ENCODE assay signal across 8 cellular contexts in the genomic region with DNA sequence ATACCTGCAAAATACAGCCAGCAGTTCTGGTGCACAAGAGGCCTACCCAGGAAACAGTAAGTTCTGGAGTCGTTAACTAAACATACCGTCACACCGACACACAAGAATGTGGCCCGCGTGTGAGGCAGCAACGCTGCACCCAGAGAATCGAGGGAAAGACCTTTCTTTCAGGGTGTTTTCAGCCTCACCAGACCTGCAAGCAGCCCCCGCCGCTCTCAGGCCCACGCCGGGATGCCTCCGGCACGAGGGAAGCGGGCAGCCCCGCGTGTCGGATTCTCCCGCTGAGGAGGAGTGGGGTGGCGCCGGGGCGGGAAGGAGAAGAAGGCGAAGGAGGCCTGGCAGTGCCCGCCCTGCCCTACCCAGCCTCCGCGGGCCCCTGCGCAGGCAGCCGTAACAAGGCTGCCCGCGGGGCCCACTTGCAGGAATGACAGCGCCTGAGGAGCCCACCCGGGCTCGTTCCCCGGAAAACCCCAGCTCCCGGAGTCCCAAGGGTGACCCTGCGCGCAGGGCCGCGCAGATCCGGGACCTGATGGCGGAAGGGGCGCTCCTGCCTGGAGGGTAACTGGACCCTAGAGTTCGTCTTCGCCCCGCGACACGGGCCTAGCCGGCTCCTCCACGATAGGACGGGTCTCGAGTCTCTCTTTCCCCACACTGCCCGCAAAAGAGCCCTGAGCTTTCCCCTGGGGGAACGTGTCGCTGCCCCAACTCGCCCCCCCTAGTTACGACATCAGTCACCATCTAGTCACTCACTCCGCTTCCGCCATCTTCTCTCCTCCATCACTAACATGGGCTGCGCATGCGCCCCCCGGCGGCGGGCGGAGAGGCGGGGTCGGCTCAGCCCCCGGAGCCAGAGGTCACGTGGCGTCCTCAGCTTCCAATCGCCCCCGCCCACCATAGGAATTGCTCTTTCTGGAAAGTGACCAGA. TPM values are rescaled to one million over a fixed set of nuclear protein-coding genes. Genes with fewer than 3 reads are reported as not detected.
DNase-seq lines count a peak whose midpoint lies in the region; ATAC-seq and TF ChIP-seq lines count a peak whose summit lies in the region.

PHC3 (minus strand) TSS at position 782 of the 925 bp plus-strand sequence; CDS start at position 764, 18 bp downstream.

- peak within 1 kb of the TSS; percentile 48 to 97 for H3K4me3 ChIP-seq in CD4-positive, alpha-beta memory T cell (ENCODE audit: low read length in 2 of 2)
- peak within 1 kb of the TSS; percentile 75 to 98 (median 89) for H3K4me3 ChIP-seq in liver (ENCODE audit: low read depth in 1 of 3, low read length in 3 of 3)

- H3K4me1 Mint-ChIP-seq in CD4-positive, alpha-beta memory T cell: peaks cover 23 to 41% (median 32%) of the 10 kb centered on the region in 4 donors
- peaks cover 21% of the 10 kb centered on the region for H3K4me1 Mint-ChIP-seq in activated CD4-positive, alpha-beta memory T cell treated with anti-CD3 and anti-CD28 coated beads for 36 hours (ENCODE audit: low read depth)

- ATAC-seq in GM19455 (IDR thresholded peaks at IDR 0.05; ENCODE audit: unreplicated experiment): peak; percentile 78

- no peaks in the 10 kb centered on the region for H3K9me3 ChIP-seq in CD4-positive, alpha-beta memory T cell (ENCODE audit: control insufficient read depth in 1 of 2, low read length in 2 of 2)
- no peaks in the 10 kb centered on the region for H3K9me3 ChIP-seq in liver (ENCODE audit: control insufficient read depth in 4 of 4, low read length in 3 of 4)

- peaks cover 10 to 30% of the 10 kb centered on the region in 2 donors for H3K36me3 Mint-ChIP-seq in CD4-positive, alpha-beta memory T cell
- peaks cover 25% of the 10 kb centered on the region for H3K36me3 Mint-ChIP-seq in activated CD4-positive, alpha-beta memory T cell treated with anti-CD3 and anti-CD28 coated beads for 36 hours

- H3K36me3 ChIP-seq in CD4-positive, alpha-beta memory T cell (ENCODE audit: insufficient read depth, low read length): peaks cover 13% of the 10 kb centered on the region
- H3K36me3 ChIP-seq in liver (ENCODE audit: control insufficient read depth in 4 of 4, insufficient read depth in 3 of 4, low read depth in 1 of 4, low read length in 3 of 4): peaks cover 0 to 17% (median 13%) of the 10 kb centered on the region in 4 donors

- peak within 1 kb of the TSS; percentile 96 to 100 (median 99) for H3K4me3 Mint-ChIP-seq in CD4-positive, alpha-beta memory T cell
- peak within 1 kb of the TSS; percentile 98 for H3K4me3 Mint-ChIP-seq in activated CD4-positive, alpha-beta memory T cell treated with anti-CD3 and anti-CD28 coated beads for 36 hours

- peaks cover 0 to 2% (median 0%) of the 10 kb centered on the region in 8 donors for H3K9me3 Mint-ChIP-seq in CD4-positive, alpha-beta memory T cell
- H3K9me3 Mint-ChIP-seq in activated CD4-positive, alpha-beta memory T cell treated with anti-CD3 and anti-CD28 coated beads for 36 hours: no peaks in the 10 kb centered on the region

- TF ChIP-seq RAD21 in liver (IDR thresholded peaks at IDR 0.05): no peak

- intact Hi-C loops in CD4-positive, alpha-beta memory T cell (cut with micrococcal nuclease): loop anchor here (1.0 to 10.0 kb wide), 10 partner anchors 41 to 1924 kb away; partner anchors contain the start of genes LRRC34, LRRIQ4, PRKCI and RPL22L1
- intact Hi-C loops in activated CD4-positive, alpha-beta memory T cell treated with anti-CD3 and anti-CD28 coated beads for 36 hours (cut with micrococcal nuclease): loop anchor here (1.0 to 10.0 kb wide), 15 partner anchors 10 to 684 kb away; partner anchors contain the start of genes LRRC31, MECOM, MYNN and PRKCI

- no peaks in the 10 kb centered on the region for H3K27me3 ChIP-seq in CD4-positive, alpha-beta memory T cell (ENCODE audit: insufficient read depth, low read length)
- H3K27me3 ChIP-seq in liver (ENCODE audit: control insufficient read depth in 4 of 4, insufficient read depth in 4 of 4, low read length in 3 of 4): no peaks in the 10 kb centered on the region

- no peak for TF ChIP-seq CTCF in liver (IDR thresholded peaks at IDR 0.05; ENCODE audit: low read depth, low read length, missing input control)

- H3K4me1 ChIP-seq in CD4-positive, alpha-beta memory T cell (ENCODE audit: insufficient read depth, low read length): peaks cover 40% of the 10 kb centered on the region
- peaks cover 0 to 14% (median 8%) of the 10 kb centered on the region in 4 donors for H3K4me1 ChIP-seq in liver (ENCODE audit: control insufficient read depth in 4 of 4, insufficient read depth in 4 of 4, low read length in 3 of 4)

- peak within 1 kb of the TSS; percentile 99 to 100 (median 100) for H3K27ac Mint-ChIP-seq in CD4-positive, alpha-beta memory T cell
- H3K27ac Mint-ChIP-seq in activated CD4-positive, alpha-beta memory T cell treated with anti-CD3 and anti-CD28 coated beads for 36 hours: peak within 1 kb of the TSS; percentile 100

- no peaks in the 10 kb centered on the region for H3K27me3 Mint-ChIP-seq in CD4-positive, alpha-beta memory T cell
- no peaks in the 10 kb centered on the region for H3K27me3 Mint-ChIP-seq in activated CD4-positive, alpha-beta memory T cell treated with anti-CD3 and anti-CD28 coated beads for 36 hours

- peak within 1 kb of the TSS; percentile 98 for H3K27ac ChIP-seq in CD4-positive, alpha-beta memory T cell (ENCODE audit: low read depth, low read length)
- H3K27ac ChIP-seq in liver (ENCODE audit: low read depth in 1 of 2, low read length in 2 of 2): peak within 1 kb of the TSS; percentile 86 to 96

- WGBS in liver: under 1% methylated on average over 70 of the region's 70 CpGs

- peak; percentile 91 to 92 (median 91) for DNase-seq in CD4-positive, alpha-beta memory T cell
- DNase-seq in HK-2 (ENCODE audit: unreplicated experiment) (peak; percentile 96), NCI-H82 treated with DMSO at 0.1 percent for 48 hours (lab: John Stamatoyannopoulos, UW; ENCODE audit: unreplicated experiment) (peak; percentile 88), dermis microvascular lymphatic vessel endothelial cell (ENCODE audit: low read depth in 2 of 2) (peak; percentile 79 to 92)
- peak; percentile 95 for DNase-seq in activated CD4-positive, alpha-beta memory T cell treated with anti-CD3 and anti-CD28 coated beads for 36 hours
- peak; percentile 91 for DNase-seq in stimulated activated CD4-positive, alpha-beta T cell treated with anti-CD3 and anti-CD28 coated beads, Interleukin-4, amount 100 ng/mL, for 1 hour

- H3K9ac ChIP-seq in liver (ENCODE audit: low read depth in 1 of 2, low read length in 2 of 2): peak within 1 kb of the TSS; percentile 71 to 99

- POLR2A ChIA-PET in CD4-positive, alpha-beta memory T cell (lab: Charles Lee; ENCODE audit: partially characterized antibody): interaction anchor here (0.6 to 4.7 kb wide), 15 partner anchors 9 to 689 kb away, joined by 3 to 39 read pairs (median 4); partner anchors contain the start of genes MYNN, PRKCI, RPL22L1 and SEC62
- POLR2A ChIA-PET in activated CD4-positive, alpha-beta memory T cell treated with anti-CD3 and anti-CD28 coated beads for 36 hours (lab: Charles Lee): interaction anchor here (0.6 to 2.7 kb wide), 12 partner anchors 8 to 689 kb away, joined by 3 to 13 read pairs (median 3); partner anchors contain the start of genes RPL22L1 and SKIL

- CTCF ChIA-PET in CD4-positive, alpha-beta memory T cell (lab: Charles Lee; ENCODE audit: partially characterized antibody): interaction anchor here (0.8 to 1.5 kb wide), 3 partner anchors 8 to 188 kb away, joined by 3 to 4 read pairs (median 4); no protein-coding TSS in a partner anchor
- CTCF ChIA-PET in activated CD4-positive, alpha-beta memory T cell treated with anti-CD3 and anti-CD28 coated beads for 36 hours (lab: Charles Lee): interaction anchor here (1.0 to 1.1 kb wide), 2 partner anchors 124 to 176 kb away, joined by 3 read pairs; partner anchors contain the start of gene SKIL

TF ChIP-seq in liver, 16 proteins besides CTCF, POLR2A, EP300 and RAD21:
- TF ChIP-seq EGR1 (IDR thresholded peaks at IDR 0.05; ENCODE audit: low read depth in 2 of 2) (no peak), MAX (IDR thresholded peaks at IDR 0.05) (no peak), YY1 (IDR thresholded peaks at IDR 0.05) (peak; percentile 98), FOXA1 (IDR thresholded peaks at IDR 0.05) (no peak), TAF1 (conservative IDR thresholded peaks at IDR 0.05) (no peak)
- TF ChIP-seq, protein P1, sequence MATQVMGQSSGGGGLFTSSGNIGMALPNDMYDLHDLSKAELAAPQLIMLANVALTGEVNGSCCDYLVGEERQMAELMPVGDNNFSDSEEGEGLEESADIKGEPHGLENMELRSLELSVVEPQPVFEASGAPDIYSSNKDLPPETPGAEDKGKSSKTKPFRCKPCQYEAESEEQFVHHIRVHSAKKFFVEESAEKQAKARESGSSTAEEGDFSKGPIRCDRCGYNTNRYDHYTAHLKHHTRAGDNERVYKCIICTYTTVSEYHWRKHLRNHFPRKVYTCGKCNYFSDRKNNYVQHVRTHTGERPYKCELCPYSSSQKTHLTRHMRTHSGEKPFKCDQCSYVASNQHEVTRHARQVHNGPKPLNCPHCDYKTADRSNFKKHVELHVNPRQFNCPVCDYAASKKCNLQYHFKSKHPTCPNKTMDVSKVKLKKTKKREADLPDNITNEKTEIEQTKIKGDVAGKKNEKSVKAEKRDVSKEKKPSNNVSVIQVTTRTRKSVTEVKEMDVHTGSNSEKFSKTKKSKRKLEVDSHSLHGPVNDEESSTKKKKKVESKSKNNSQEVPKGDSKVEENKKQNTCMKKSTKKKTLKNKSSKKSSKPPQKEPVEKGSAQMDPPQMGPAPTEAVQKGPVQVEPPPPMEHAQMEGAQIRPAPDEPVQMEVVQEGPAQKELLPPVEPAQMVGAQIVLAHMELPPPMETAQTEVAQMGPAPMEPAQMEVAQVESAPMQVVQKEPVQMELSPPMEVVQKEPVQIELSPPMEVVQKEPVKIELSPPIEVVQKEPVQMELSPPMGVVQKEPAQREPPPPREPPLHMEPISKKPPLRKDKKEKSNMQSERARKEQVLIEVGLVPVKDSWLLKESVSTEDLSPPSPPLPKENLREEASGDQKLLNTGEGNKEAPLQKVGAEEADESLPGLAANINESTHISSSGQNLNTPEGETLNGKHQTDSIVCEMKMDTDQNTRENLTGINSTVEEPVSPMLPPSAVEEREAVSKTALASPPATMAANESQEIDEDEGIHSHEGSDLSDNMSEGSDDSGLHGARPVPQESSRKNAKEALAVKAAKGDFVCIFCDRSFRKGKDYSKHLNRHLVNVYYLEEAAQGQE (IDR thresholded peaks at IDR 0.05): peak; percentile 64

RNA-seq across cellular contexts. Expression of gene PHC3, which starts in this region (rescaled TPM):
- 100 to 1,000 TPM; 168 to 173 TPM for total RNA-seq in CD4-positive, alpha-beta memory T cell
- 10 to 100 TPM; 29.2 to 64.6 TPM for polyA plus RNA-seq in CD4-positive, alpha-beta memory T cell
- 10 to 100 TPM; 37.4 to 38.7 TPM for total RNA-seq in activated CD4-positive, alpha-beta memory T cell treated with anti-CD3 and anti-CD28 coated beads for 36 hours
- 9.6 and 16.8 TPM in 2 replicates for total RNA-seq in dermis microvascular lymphatic vessel endothelial cell
- total RNA-seq in liver: 10 to 100 TPM; 18.3 to 30.0 TPM
- 10 to 100 TPM in 1 of 2 donors, 1 to 10 TPM in 1; 3.9 to 44.7 TPM for polyA plus RNA-seq in liver

Comparison
In these comparisons a context has a peak if more than half of its experiments do, and no peak if none do; other contexts are left out.
1. Peak in every context shown above with its lines: DNase-seq, ATAC-seq, H3K4me3 ChIP-seq and H3K27ac ChIP-seq.